ENCODE assay signal across 8 cellular contexts in genomic region chr12:132491349-132491663, GRCh38. TPM values are rescaled to one million over a fixed set of nuclear protein-coding genes. Genes with fewer than 3 reads are reported as not detected.
A peak's percentile ranks its signal among the peaks of the same experiment; 100 is the strongest.
DNase-seq lines count a peak whose midpoint lies in the region; ATAC-seq and TF ChIP-seq lines count a peak whose summit lies in the region.

No MANE protein-coding gene starts in this region.

- H3K27ac ChIP-seq in OCI-LY7 (ENCODE audit: low read depth, low read length, poor library complexity, severe bottlenecking) (no peak overlapping the region), ovary (no peak overlapping the region)

- H3K9me2 ChIP-seq in OCI-LY7 (ENCODE audit: insufficient read depth, low read length): no peaks in the 10 kb centered on the region

- peaks cover 10% of the 10 kb centered on the region; the same call in 1 of the 2 replicates for H4K20me1 ChIP-seq in OCI-LY7 (ENCODE audit: insufficient read depth, low read length)

- H3K27ac Mint-ChIP-seq in Calu3 (ENCODE audit: unreplicated experiment): peak overlapping the region; percentile 68

- no peaks in the 10 kb centered on the region for H3K36me3 ChIP-seq in OCI-LY7 (ENCODE audit: insufficient read depth, low read length)
- no peaks in the 10 kb centered on the region for H3K36me3 ChIP-seq in ovary

- peak overlapping the region; percentile 76 for H3K4me3 Mint-ChIP-seq in Calu3 (ENCODE audit: low read depth, unreplicated experiment)

- BruUV-seq in Calu3 (replicated peaks; lab: Mats Ljungman, UMichigan): TSS peak; percentile 67
- BruUV-seq in OCI-LY7 (replicated peaks; lab: Mats Ljungman, UMichigan): TSS peak; percentile 81

- H3K27me3 Mint-ChIP-seq in Calu3 (ENCODE audit: unreplicated experiment): peaks cover 31% of the 10 kb centered on the region

- POLR2A ChIA-PET in OCI-LY7 (lab: Charles Lee): no interaction called here

- no peak for DNase-seq in Calu3
- DNase-seq in OCI-LY7 (ENCODE audit: low spot score): no peak
- DNase-seq in epithelial cell of esophagus (ENCODE audit: low read depth): no peak
- DNase-seq in ovary: peak in 1 of 5 donors; percentile 17
- no peak for DNase-seq in DMS153 treated with DMSO at 0.1 percent for 48 hours (lab: John Stamatoyannopoulos, UW; ENCODE audit: unreplicated experiment)
- no peak for DNase-seq in cerebellum (ENCODE audit: low spot score)
- no peak for DNase-seq in D341Med (ENCODE audit: low spot score)

- no peaks in the 10 kb centered on the region for H3K27me3 ChIP-seq in ovary

- H3K9me3 Mint-ChIP-seq in Calu3 (ENCODE audit: low read depth, unreplicated experiment): no peaks in the 10 kb centered on the region

- H3K79me2 ChIP-seq in OCI-LY7 (ENCODE audit: insufficient read depth, low read depth, low read length): no peaks in the 10 kb centered on the region

- TF ChIP-seq EP300 in ovary (IDR thresholded peaks at IDR 0.05): no peak

- intact Hi-C loops in Calu3 (cut with micrococcal nuclease; ENCODE audit: unreplicated experiment): no loop called here
- intact Hi-C loops in OCI-LY7 (cut with micrococcal nuclease; ENCODE audit: unreplicated experiment): loop anchor here (2.0 kb wide), 1 partner anchor 69 kb away; no protein-coding TSS in a partner anchor
- intact Hi-C loops in ovary (cut with DNase I): loop anchor here in 1 of 4 donors (5.0 kb wide), 1 partner anchor 349 kb away; the partner anchor contains the start of genes DDX51 and NOC4L

- H3K4me3 ChIP-seq in OCI-LY7 (ENCODE audit: low read depth, low read length, poor library complexity, severe bottlenecking) (peak overlapping the region; percentile 75), epithelial cell of esophagus (ENCODE audit: low read length) (peak overlapping the region; percentile 66), ovary (peak overlapping the region; percentile 56)

- H3K4me2 ChIP-seq in OCI-LY7 (ENCODE audit: low read length): peak overlapping the region; percentile 97

- TF ChIP-seq CTCF in Calu3 (IDR thresholded peaks at IDR 0.05; ENCODE audit: unreplicated experiment) (no peak), OCI-LY7 (conservative IDR thresholded peaks at IDR 0.05; ENCODE audit: low read length) (no peak), epithelial cell of esophagus (IDR thresholded peaks at IDR 0.05; ENCODE audit: insufficient read depth, low read depth, low read length, missing control alignments) (no peak), ovary (IDR thresholded peaks at IDR 0.05) (no peak)

- CTCF ChIA-PET in Calu3 (lab: Charles Lee): no interaction called here
- CTCF ChIA-PET in OCI-LY7 (lab: Charles Lee; ENCODE audit: unreplicated experiment): no interaction called here

- no peaks in the 10 kb centered on the region for H3K9me3 ChIP-seq in OCI-LY7 (ENCODE audit: low read length)
- H3K9me3 ChIP-seq in ovary: no peaks in the 10 kb centered on the region

- ATAC-seq in HG02938 (IDR thresholded peaks at IDR 0.05; ENCODE audit: unreplicated experiment): no peak

- peaks cover 48% of the 10 kb centered on the region for H3K36me3 Mint-ChIP-seq in Calu3 (ENCODE audit: insufficient read depth, unreplicated experiment)

- TF ChIP-seq POLR2A in ovary (IDR thresholded peaks at IDR 0.05): no peak

- H3K4me1 ChIP-seq in OCI-LY7 (ENCODE audit: insufficient read depth, low read length, poor library complexity, severe bottlenecking) (peaks cover 28% of the 10 kb centered on the region), ovary (ENCODE audit: insufficient read depth) (peaks cover 40% of the 10 kb centered on the region)

- WGBS in ovary, 3 donors: 41 to 58% (median 45%) methylated on average over 6 of the region's 6 CpGs

- H3K4me1 Mint-ChIP-seq in Calu3 (ENCODE audit: low read depth, unreplicated experiment): peaks cover 58% of the 10 kb centered on the region

- no peak overlapping the region for H2AFZ ChIP-seq in OCI-LY7 (ENCODE audit: low read length)

RNA-seq across cellular contexts. Expression of gene FBRSL1, which starts 1.4 kb away (rescaled TPM):
- total RNA-seq in Calu3 (2022): 118 and 119 TPM in 2 replicates
- total RNA-seq in OCI-LY7 (2014; rRNA removed; shearing (Covaris generic)): 8.0 and 24.6 TPM in 2 replicates
- 83.5 and 87.8 TPM in 2 replicates for total RNA-seq in OCI-LY7 (2022)
- 10 to 100 TPM; 12.6 to 69.5 (median 54.3) TPM for total RNA-seq in ovary
- polyA plus RNA-seq in ovary: 10 to 100 TPM in 1 of 2 donors, 1 to 10 TPM in 1; 3.2 to 22.2 TPM
- total RNA-seq in cerebellum: 10.5 TPM
